ENCODE assay signal across 1 cellular context in the genomic region with DNA sequence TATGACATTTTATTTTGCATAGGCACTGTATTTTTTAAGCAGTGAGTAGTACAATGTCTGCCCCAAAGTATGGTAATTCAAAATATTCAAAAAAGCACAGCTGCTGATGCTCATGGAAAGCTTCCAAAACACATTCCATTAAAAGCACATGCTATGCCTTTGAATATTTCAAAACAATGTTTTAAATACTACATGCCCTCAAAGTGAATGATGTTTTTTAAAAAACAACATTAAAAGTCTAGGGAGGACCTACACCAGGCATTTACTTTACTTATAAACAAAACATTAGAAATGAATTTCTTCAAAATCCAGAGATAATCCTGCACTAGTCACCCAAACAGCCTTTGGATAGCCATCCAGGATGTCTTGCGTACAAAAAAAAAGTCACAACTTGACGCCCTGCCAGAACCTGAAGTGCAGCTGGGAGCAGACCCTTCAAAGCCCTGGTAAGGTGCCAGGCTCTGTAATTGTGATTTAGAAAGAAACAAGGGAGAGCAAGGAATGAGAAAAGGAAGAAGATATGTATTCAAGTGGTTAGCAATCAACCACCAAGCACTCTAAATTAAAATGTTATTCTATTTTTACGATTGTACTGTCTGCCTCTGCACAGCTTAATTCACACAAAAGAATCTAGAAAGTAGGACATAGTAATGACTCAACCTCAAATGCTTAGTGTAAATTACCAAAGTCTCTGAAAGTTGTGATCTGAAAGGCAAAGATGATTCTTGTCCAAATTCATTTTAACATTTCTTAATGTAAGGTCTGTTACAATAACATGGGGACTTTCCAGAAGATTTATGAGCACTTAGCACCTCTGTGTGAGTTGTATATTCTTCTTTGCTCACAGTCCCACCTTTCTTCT.
TF ChIP-seq lines count a peak whose summit lies in the region.

No MANE protein-coding gene starts in this region.

TF ChIP-seq in GM12878, 131 proteins besides CTCF, POLR2A, EP300 and RAD21 (continued from another document):
- TF ChIP-seq, protein P1, sequence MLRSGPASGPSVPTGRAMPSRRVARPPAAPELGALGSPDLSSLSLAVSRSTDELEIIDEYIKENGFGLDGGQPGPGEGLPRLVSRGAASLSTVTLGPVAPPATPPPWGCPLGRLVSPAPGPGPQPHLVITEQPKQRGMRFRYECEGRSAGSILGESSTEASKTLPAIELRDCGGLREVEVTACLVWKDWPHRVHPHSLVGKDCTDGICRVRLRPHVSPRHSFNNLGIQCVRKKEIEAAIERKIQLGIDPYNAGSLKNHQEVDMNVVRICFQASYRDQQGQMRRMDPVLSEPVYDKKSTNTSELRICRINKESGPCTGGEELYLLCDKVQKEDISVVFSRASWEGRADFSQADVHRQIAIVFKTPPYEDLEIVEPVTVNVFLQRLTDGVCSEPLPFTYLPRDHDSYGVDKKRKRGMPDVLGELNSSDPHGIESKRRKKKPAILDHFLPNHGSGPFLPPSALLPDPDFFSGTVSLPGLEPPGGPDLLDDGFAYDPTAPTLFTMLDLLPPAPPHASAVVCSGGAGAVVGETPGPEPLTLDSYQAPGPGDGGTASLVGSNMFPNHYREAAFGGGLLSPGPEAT (IDR thresholded peaks at IDR 0.05; ENCODE audit: low read depth): peak; percentile 65
